9 cellular contexts compared by ENCODE assay signal in the genomic region with DNA sequence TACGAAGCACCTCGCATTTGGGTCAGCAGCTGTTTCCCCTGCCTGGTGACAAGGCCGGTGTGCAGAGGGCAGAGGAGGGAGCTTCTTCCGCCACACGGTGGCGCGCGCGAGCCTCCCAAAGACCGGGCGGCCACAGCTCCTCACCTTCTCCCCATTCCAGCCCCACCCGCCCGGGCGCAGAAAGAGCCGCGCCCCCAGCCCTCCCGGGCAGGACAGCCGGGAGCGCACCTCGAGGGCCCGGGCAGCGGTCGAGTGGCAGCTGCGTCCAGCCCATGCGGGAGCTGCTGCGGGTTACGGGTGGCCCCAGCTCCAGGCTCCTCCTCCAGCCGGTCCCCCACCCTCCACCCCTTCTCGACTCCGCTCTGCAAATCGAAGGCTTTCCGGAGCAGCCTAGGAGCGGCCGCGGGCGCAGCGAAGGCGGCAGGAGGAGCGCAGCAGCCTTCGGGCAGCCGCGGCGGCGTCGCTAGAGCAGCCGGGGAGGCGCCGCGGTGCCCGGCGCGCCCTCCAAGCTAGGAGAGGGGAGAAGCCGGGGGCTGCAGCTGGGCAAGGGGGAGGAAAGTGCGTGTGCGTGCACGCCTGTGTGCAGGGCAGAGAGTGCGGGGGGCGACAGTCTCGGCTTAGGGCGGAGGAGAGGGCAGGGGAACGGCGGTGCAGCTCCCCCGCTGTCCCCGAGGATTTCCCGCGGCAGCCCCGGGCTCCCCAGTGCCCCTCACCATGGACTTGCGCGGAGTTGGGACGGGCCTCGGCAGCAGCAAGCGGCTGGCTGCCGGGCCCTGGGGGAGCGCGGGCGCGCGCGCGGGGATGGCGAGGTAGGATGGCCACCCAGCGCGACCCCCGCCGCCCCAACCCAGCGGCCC. TPM values are rescaled to one million over a fixed set of nuclear protein-coding genes. Genes with fewer than 3 reads are reported as not detected.
DNase-seq lines count a peak whose midpoint lies in the region; ATAC-seq, FAIRE-seq and TF ChIP-seq lines count a peak whose summit lies in the region.
"Had no signal": no experiment of that assay in that cellular context is flagged by ENCODE, and none has a peak within 500 bp of the region (broad histone marks: within the 10 kb centered on the region; RNA-seq: fewer than 3 reads in every experiment).

A gene (plus strand): TSS at position 348 of the 857 bp plus-strand sequence. CDS start 635 bp downstream, outside the sequence.

- no peaks in the 10 kb centered on the region for H3K9me3 Mint-ChIP-seq in activated CD4-positive, alpha-beta T cell treated with anti-CD3 and anti-CD28 coated beads for 36 hours (ENCODE audit: low read depth)
- H3K9me3 Mint-ChIP-seq: T-helper 1 cell treated with Interleukin-12 subunit alpha and Interleukin-12 subunit beta and Interleukin-4 antibody, amounts not matched to agents 30 μg/mL and 1 μg/mL, for 36 hours had no signal

- no peak within 1 kb of the TSS for H3K27ac ChIP-seq in HepG2 (ENCODE audit: extremely low read length, insufficient read depth, low read length)

- H3K27ac Mint-ChIP-seq in activated CD4-positive, alpha-beta T cell treated with anti-CD3 and anti-CD28 coated beads for 36 hours: no peak within 1 kb of the TSS
- H3K27ac Mint-ChIP-seq: T-helper 1 cell treated with Interleukin-12 subunit alpha and Interleukin-12 subunit beta and Interleukin-4 antibody, amounts not matched to agents 30 μg/mL and 1 μg/mL, for 36 hours had no signal

- peak; percentile 91 for ATAC-seq in GM19043 (IDR thresholded peaks at IDR 0.05; ENCODE audit: low read depth, unreplicated experiment)
- peak; percentile 97 for ATAC-seq in HG03280 (IDR thresholded peaks at IDR 0.05; ENCODE audit: unreplicated experiment)
- peak; percentile 94 for ATAC-seq in activated CD4-positive, alpha-beta T cell treated with anti-CD3 and anti-CD28 coated beads for 36 hours
- peak; percentile 99 for ATAC-seq in HepG2

- H3K4me2 ChIP-seq in HepG2 (ENCODE audit: low read depth, low read length): peak within 1 kb of the TSS; percentile 75

- H3K27me3 ChIP-seq in BJ (ENCODE audit: control insufficient read depth, insufficient read depth, low read length) (peaks cover 8% of the 10 kb centered on the region), HepG2 (ENCODE audit: control insufficient read depth in 1 of 2, insufficient read depth in 2 of 2, low read length in 2 of 2) (peaks cover 11 to 48% of the 10 kb centered on the region in 2 experiments)

- no peaks in the 10 kb centered on the region for H4K20me1 ChIP-seq in HepG2 (ENCODE audit: insufficient read depth, low read length)

- H3K9me3 ChIP-seq in HepG2 (ENCODE audit: low read length): no peaks in the 10 kb centered on the region

- H3K36me3 ChIP-seq in BJ (ENCODE audit: control insufficient read depth, insufficient read depth, low read length) (no peaks in the 10 kb centered on the region), HepG2 (replicated peaks in 1 of 2; ENCODE audit: control insufficient read depth in 1 of 2, insufficient read depth in 2 of 2, low read length in 2 of 2) (no peaks in the 10 kb centered on the region)

- BruUV-seq in HepG2 (replicated peaks; lab: Mats Ljungman, UMichigan): no TSS peak

- peak; percentile 93 for TF ChIP-seq RAD21 in HepG2 (CRISPR knock-in tag; IDR thresholded peaks at IDR 0.05)

- peaks cover 43% of the 10 kb centered on the region for H3K27me3 Mint-ChIP-seq in activated CD4-positive, alpha-beta T cell treated with anti-CD3 and anti-CD28 coated beads for 36 hours

- peaks cover 8% of the 10 kb centered on the region for H3K4me1 Mint-ChIP-seq in activated CD4-positive, alpha-beta T cell treated with anti-CD3 and anti-CD28 coated beads for 36 hours

- CTCF ChIA-PET in BJ (lab: Yijun Ruan, JAX): interaction anchor here (0.6 to 2.1 kb wide), 41 partner anchors 8 to 1334 kb away, joined by 3 to 17 read pairs (median 4); no protein-coding TSS in a partner anchor
- CTCF ChIA-PET in activated CD4-positive, alpha-beta T cell treated with anti-CD3 and anti-CD28 coated beads for 36 hours (lab: Charles Lee): interaction anchor here (0.6 to 1.9 kb wide), 13 partner anchors 9 to 1334 kb away, joined by 3 to 6 read pairs (median 4); no protein-coding TSS in a partner anchor
- CTCF ChIA-PET in HepG2 (lab: Yijun Ruan, JAX; ENCODE audit: low intra/inter-chr PET ratio, low total read pairs): interaction anchor here (1.7 to 2.6 kb wide), 3 partner anchors 565 to 1333 kb away, joined by 11 to 13 read pairs (median 12); no protein-coding TSS in a partner anchor

- peak; percentile 56 for FAIRE-seq in HepG2 (lab: Jason Lieb, UNC)

- DNase-seq in BJ (ENCODE audit: low read depth) (no peak), NCI-H2227 treated with DMSO at 0.1 percent for 48 hours (lab: John Stamatoyannopoulos, UW) (peak; percentile 78), dermis blood vessel endothelial cell (peak; percentile 92), HepG2 (ENCODE audit: low spot score) (peak; percentile 46)
- DNase-seq in activated CD4-positive, alpha-beta T cell treated with anti-CD3 and anti-CD28 coated beads for 36 hours: peak; percentile 85
- peak; percentile 16 for DNase-seq in stimulated activated CD4-positive, alpha-beta T cell treated with anti-CD3 and anti-CD28 coated beads, Interleukin-2, amount 100 ng/mL, for 4 hours (ENCODE audit: low read depth)

- intact Hi-C loops in activated CD4-positive, alpha-beta T cell treated with anti-CD3 and anti-CD28 coated beads for 36 hours (cut with DNase I, micrococcal nuclease): loop anchor here (1.0 to 10.0 kb wide), 4 partner anchors 561 to 1332 kb away; no protein-coding TSS in a partner anchor
- intact Hi-C loops in HepG2 (cut with micrococcal nuclease; ENCODE audit: unreplicated experiment): loop anchor here (1.0 to 5.0 kb wide), 3 partner anchors 565 to 1332 kb away; no protein-coding TSS in a partner anchor

- H3K36me3 Mint-ChIP-seq in activated CD4-positive, alpha-beta T cell treated with anti-CD3 and anti-CD28 coated beads for 36 hours (ENCODE audit: low read depth): no peaks in the 10 kb centered on the region

- H3K79me2 ChIP-seq in HepG2 (ENCODE audit: insufficient read depth, low read length): no peaks in the 10 kb centered on the region

- TF ChIP-seq POLR2A in HepG2 (IDR thresholded peaks at IDR 0.05; ENCODE audit: insufficient read depth in 1 of 2, low read depth in 2 of 2, low read length in 2 of 2): no peak

- peak within 1 kb of the TSS; percentile 64 for H3K4me3 ChIP-seq in BJ (ENCODE audit: low read depth, low read length)
- H3K4me3 ChIP-seq in HepG2 (replicated peaks in 1 of 3; ENCODE audit: insufficient read depth in 1 of 3, low read depth in 2 of 3, low read length in 3 of 3): peak within 1 kb of the TSS; percentile 17 to 70 (median 47); a peak in 4 of 6 replicates

- POLR2A ChIA-PET in BJ (lab: Charles Lee) (interaction anchor here (1.0 kb wide), 1 partner anchor 44 kb away, joined by 4 read pairs; no protein-coding TSS in a partner anchor), HepG2 (lab: Yijun Ruan, JAX) (no interaction called here)
- POLR2A ChIA-PET in activated CD4-positive, alpha-beta T cell treated with anti-CD3 and anti-CD28 coated beads for 36 hours (lab: Charles Lee): no interaction called here

- no peak for TF ChIP-seq EP300 in HepG2 (IDR thresholded peaks at IDR 0.05; ENCODE audit: low read depth in 2 of 2, low read length in 2 of 2)
- TF ChIP-seq EP300 in HepG2 (CRISPR knock-in tag; IDR thresholded peaks at IDR 0.05; ENCODE audit: borderline replicate concordance): no peak

- in situ Hi-C loops in HepG2 (cut with HindIII; ENCODE audit: extremely low pct_ligation_motif_present, low pct_unique_long_range_greater_than_20kb): loop anchor here (5.0 kb wide), 1 partner anchor 1328 kb away; no protein-coding TSS in a partner anchor

- TF ChIP-seq CTCF in BJ (IDR thresholded peaks at IDR 0.05; ENCODE audit: insufficient read depth, low read depth, low read length): peak; percentile 89
- TF ChIP-seq CTCF in HepG2 (CRISPR knock-in tag; IDR thresholded peaks at IDR 0.05): peak; percentile 97

- no peak within 1 kb of the TSS for H2AFZ ChIP-seq in HepG2 (ENCODE audit: low read length)

- no peak within 1 kb of the TSS for H3K9ac ChIP-seq in HepG2 (ENCODE audit: insufficient read depth, low read depth, low read length)

- WGBS in HepG2 (ENCODE audit: low lambda C conversion rate): 16% methylated on average over 44 of the region's 86 CpGs

- peak within 1 kb of the TSS; percentile 12 for H3K4me3 Mint-ChIP-seq in activated CD4-positive, alpha-beta T cell treated with anti-CD3 and anti-CD28 coated beads for 36 hours

- H3K4me1 ChIP-seq in HepG2 (ENCODE audit: insufficient read depth, low read length): 0 out of 2 replicates have a peak, but pooled peaks cover 5% of the 10 kb centered on the region

TF ChIP-seq in HepG2, 621 proteins besides CTCF, POLR2A, EP300 and RAD21 (continues in another document):
- no peak for TF ChIP-seq ATRX (CRISPR knock-in tag; IDR thresholded peaks at IDR 0.05; ENCODE audit: borderline replicate concordance)
- TF ChIP-seq KDM5A (IDR thresholded peaks at IDR 0.05; ENCODE audit: borderline replicate concordance, low read length): no peak

RNA-seq across cellular contexts. Expression of the gene that starts here (rescaled TPM):
- 3.1 and 4.2 TPM in 2 replicates for polyA plus RNA-seq in BJ (2011; rRNA removed)
- polyA minus RNA-seq in BJ (2011; rRNA and poly(A)+ RNA removed): 3.4 and 3.6 TPM in 2 replicates
- total RNA-seq in activated CD4-positive, alpha-beta T cell treated with anti-CD3 and anti-CD28 coated beads for 36 hours: not detected
- 15.8 and 21.4 TPM in 2 replicates for total RNA-seq in dermis blood vessel endothelial cell
- not detected in 2 replicates for total RNA-seq in HepG2 (2016; rRNA removed; fragmentation: Illumina TruSeq; extraction: Trizol)
- total RNA-seq in HepG2 (2016; cell fraction: cytosol; rRNA removed; fragmentation: Illumina TruSeq; extraction: Trizol; ENCODE audit: low read depth): not detected in 2 replicates
- not detected in 2 replicates for total RNA-seq in HepG2 (2016; cell fraction: insoluble cytoplasmic fraction; rRNA removed; fragmentation: Illumina TruSeq; extraction: Trizol)
- not detected in 2 replicates for total RNA-seq in HepG2 (2016; cell fraction: membrane; rRNA removed; fragmentation: Illumina TruSeq; extraction: Trizol)
- not detected in 2 replicates for total RNA-seq in HepG2 (2016; cell fraction: nucleus; rRNA removed; fragmentation: Illumina TruSeq; extraction: Trizol)
- not detected in 2 replicates for polyA plus RNA-seq in HepG2 (2011; rRNA removed)
- polyA plus RNA-seq in HepG2 (2011; cell fraction: cytosol; rRNA removed): not detected in 2 replicates
- polyA plus RNA-seq in HepG2 (2011; cell fraction: nucleus; rRNA removed): not detected in 2 replicates
- not detected in 2 replicates for polyA plus RNA-seq in HepG2 (2012)
- not detected in 2 replicates for polyA plus RNA-seq in HepG2 (2016; cell fraction: cytosol; fragmentation: Illumina TruSeq; extraction: Trizol; ENCODE audit: low read depth)
- not detected in 2 replicates for polyA plus RNA-seq in HepG2 (2016; cell fraction: insoluble cytoplasmic fraction; fragmentation: Illumina TruSeq; extraction: Trizol; ENCODE audit: low read depth)
- polyA plus RNA-seq in HepG2 (2016; cell fraction: membrane; fragmentation: Illumina TruSeq; extraction: Trizol; ENCODE audit: low read depth): not detected in 2 replicates
- not detected in 2 replicates for polyA plus RNA-seq in HepG2 (2016; cell fraction: nucleus; fragmentation: Illumina TruSeq; extraction: Trizol; ENCODE audit: insufficient read depth, low read depth)
- 0.12 TPM in 1 of 2 replicates, not detected in the other for polyA minus RNA-seq in HepG2 (2011; rRNA and poly(A)+ RNA removed; ENCODE audit: low replicate concordance)
- not detected in 2 replicates for polyA minus RNA-seq in HepG2 (2011; cell fraction: cytosol; rRNA and poly(A)+ RNA removed)
- not detected in 2 replicates for polyA minus RNA-seq in HepG2 (2011; cell fraction: nucleus; rRNA and poly(A)+ RNA removed)

Comparison
In these comparisons a context has a peak if more than half of its experiments do, and no peak if none do; other contexts are left out.
1. RNA of the gene that starts here (total RNA-seq): 15.8 to 21.4 TPM in dermis blood vessel endothelial cell; not detected in activated CD4-positive, alpha-beta T cell treated with anti-CD3 and anti-CD28 coated beads for 36 hours and not detected in HepG2; every median in the first group is over 10 times any median in the second.
2. Peak in DNase-seq and ATAC-seq in activated CD4-positive, alpha-beta T cell treated with anti-CD3 and anti-CD28 coated beads for 36 hours; RNA of the gene not detected or under 1 TPM.
3. Peak in DNase-seq, ATAC-seq, H3K4me3 ChIP-seq and H3K4me2 ChIP-seq in HepG2; RNA of the gene not detected or under 1 TPM.
4. Peak in every context shown above with its lines, with median percentiles within 50 percentile points of each other: ATAC-seq.